Comparison of ENCODE assay signal across 9 cellular contexts in the genomic region with DNA sequence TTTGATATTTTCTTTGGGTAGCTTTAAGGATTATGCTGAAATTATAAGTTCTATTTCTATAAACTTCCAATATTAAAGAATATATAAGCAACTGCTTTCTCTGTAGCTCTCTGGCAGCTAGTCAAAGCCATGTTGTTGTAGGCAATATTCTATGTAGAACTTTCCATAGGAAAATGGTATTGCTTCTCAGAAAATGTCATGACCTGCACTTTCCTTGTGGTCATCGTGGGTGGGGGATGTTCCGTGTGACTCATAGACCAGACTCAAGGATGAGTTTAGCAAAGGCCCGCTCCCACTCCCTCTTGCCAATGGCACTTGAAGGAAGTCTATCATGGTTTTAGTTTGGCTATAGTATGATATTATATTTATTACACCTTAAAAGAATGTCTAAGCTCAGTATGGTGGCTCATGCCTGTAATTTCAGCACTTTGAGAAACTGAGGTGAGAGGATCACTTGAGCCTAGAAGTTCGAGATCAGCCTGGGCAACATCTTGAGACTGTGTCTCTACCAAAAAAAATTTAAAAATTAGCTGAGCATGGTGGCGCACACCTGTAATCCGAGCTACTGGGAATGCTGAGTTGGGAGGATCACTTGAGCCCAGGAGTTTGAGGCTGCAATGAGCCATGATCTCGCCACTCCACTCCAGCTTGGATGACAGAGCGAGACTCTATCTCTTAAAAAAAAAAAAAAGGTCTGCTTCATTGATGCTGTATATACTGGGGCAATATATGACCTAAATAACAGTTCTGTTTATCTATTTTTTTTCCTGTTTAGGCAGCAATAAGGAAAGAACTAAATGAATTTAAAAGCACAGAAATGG. TPM values are rescaled to one million over a fixed set of nuclear protein-coding genes. Genes with fewer than 3 reads are reported as not detected.
DNase-seq lines count a peak whose midpoint lies in the region; ATAC-seq, FAIRE-seq and TF ChIP-seq lines count a peak whose summit lies in the region.
"Had no signal": no experiment of that assay in that cellular context is flagged by ENCODE, and none has a peak within 500 bp of the region (broad histone marks: within the 10 kb centered on the region; RNA-seq: fewer than 3 reads in every experiment).

No MANE protein-coding gene starts in this region.

- no peak for FAIRE-seq in GM19239 (lab: Jason Lieb, UNC)

- peak; percentile 88 to 90 for ATAC-seq in activated naive CD4-positive, alpha-beta T cell treated with anti-CD3 and anti-CD28 coated beads, Interleukin-2, amount 50 U/mL, for 72 hours
- ATAC-seq in omental fat pad (ENCODE audit: low FRiP score) (peak; percentile 34), SK-N-SH treated with all-trans-retinoic acid at 6 μM for 48 hours (no peak), HG03460 (IDR thresholded peaks at IDR 0.05; ENCODE audit: unreplicated experiment) (no peak), GM21423 (IDR thresholded peaks at IDR 0.05; ENCODE audit: unreplicated experiment) (no peak)

- H3K36me3 Mint-ChIP-seq in activated naive CD4-positive, alpha-beta T cell treated with anti-CD3 and anti-CD28 coated beads, Interleukin-2, amount 50 U/mL, for 72 hours: peaks cover 8 to 31% of the 10 kb centered on the region in 2 donors

- DNase-seq in AG20443 (ENCODE audit: low spot score) (peak; percentile 37), OCI-M1 (lab: John Stamatoyannopoulos, UW) (peak; percentile 98), omental fat pad (ENCODE audit: low spot score) (no peak), GM19239 (ENCODE audit: insufficient read length, low spot score) (no peak)
- DNase-seq in activated naive CD4-positive, alpha-beta T cell treated with anti-CD3 and anti-CD28 coated beads, Interleukin-2, amount 50 U/mL, for 72 hours (ENCODE audit: low spot score in 2 of 2): peak; percentile 70 to 81

- no peak for TF ChIP-seq CTCF in omental fat pad (IDR thresholded peaks at IDR 0.05)

- H3K27ac Mint-ChIP-seq in activated naive CD4-positive, alpha-beta T cell treated with anti-CD3 and anti-CD28 coated beads, Interleukin-2, amount 50 U/mL, for 72 hours: peak overlapping the region; percentile 77 to 94

- H3K9me3 Mint-ChIP-seq in activated naive CD4-positive, alpha-beta T cell treated with anti-CD3 and anti-CD28 coated beads, Interleukin-2, amount 50 U/mL, for 72 hours: peaks cover 0 to 9% of the 10 kb centered on the region in 2 donors
- H3K9me3 Mint-ChIP-seq: IgD-negative memory B cell had no signal

TF ChIP-seq in SK-N-SH treated with all-trans-retinoic acid at 6 μM for 48 hours, 23 proteins besides CTCF, POLR2A, EP300 and RAD21:
- TF ChIP-seq SNAI2 (CRISPR knock-in tag; IDR thresholded peaks at IDR 0.05): no peak
TF ChIP-seq in SK-N-SH treated with all-trans-retinoic acid at 6 μM for 48 hours: peak in this region for 0.

RNA-seq across cellular contexts. Expression of a gene that starts 36.6 kb away (rescaled TPM):
- 10 to 100 TPM; 24.8 to 30.0 TPM for total RNA-seq in activated naive CD4-positive, alpha-beta T cell treated with anti-CD3 and anti-CD28 coated beads, Interleukin-2, amount 50 U/mL, for 72 hours
- total RNA-seq in omental fat pad: 10 to 100 TPM; 16.1 to 42.6 (median 18.4) TPM

RNA-seq across cellular contexts. Expression of a gene that starts 57.8 kb away (rescaled TPM):
- not detected for total RNA-seq in activated naive CD4-positive, alpha-beta T cell treated with anti-CD3 and anti-CD28 coated beads, Interleukin-2, amount 50 U/mL, for 72 hours
- total RNA-seq in omental fat pad: not detected

Comparison
In these comparisons a context has a peak if more than half of its experiments do, and no peak if none do; other contexts are left out.
1. DNase-seq: peak in AG20443 (single experiment), OCI-M1 (single experiment) and activated naive CD4-positive, alpha-beta T cell treated with anti-CD3 and anti-CD28 coated beads, Interleukin-2, amount 50 U/mL, for 72 hours (2 of 2); none in omental fat pad (single experiment) and GM19239 (single experiment).
2. ATAC-seq: peak in activated naive CD4-positive, alpha-beta T cell treated with anti-CD3 and anti-CD28 coated beads, Interleukin-2, amount 50 U/mL, for 72 hours (2 of 2) and omental fat pad (single experiment); none in SK-N-SH treated with all-trans-retinoic acid at 6 μM for 48 hours (single experiment), HG03460 (single experiment) and GM21423 (single experiment).